In genomic region chr6:125974214-125974866, GRCh38 we compare ENCODE assay signal across 8 cellular contexts. TPM values are rescaled to one million over a fixed set of nuclear protein-coding genes. Genes with fewer than 3 reads are reported as not detected.
DNase-seq lines count a peak whose midpoint lies in the region; ATAC-seq and TF ChIP-seq lines count a peak whose summit lies in the region.

No MANE protein-coding gene starts in this region.

- H3K27ac ChIP-seq in HCT116 (ENCODE audit: low read depth, low read length) (no peak overlapping the region), heart right ventricle (no peak overlapping the region)

- peak; percentile 43 to 73 for ATAC-seq in activated naive CD4-positive, alpha-beta T cell treated with anti-CD3 and anti-CD28 coated beads, Interleukin-2, amount 50 U/mL, for 72 hours
- ATAC-seq in HCT116 (peak; percentile 77), activated B cell treated with CpG ODN at 0.5 μM for 24 hours (ENCODE audit: low read depth) (peak; percentile 58), heart right ventricle (peak in 3 of 8 donors; percentile 47 to 67 (median 51))
- ATAC-seq in stimulated activated naive CD8-positive, alpha-beta T cell treated with anti-CD3 and anti-CD28 coated beads, Interleukin-15, amount 100 ng/mL, for 72 hours = peak; percentile 78

- H3K9me3 ChIP-seq in HCT116 (ENCODE audit: control insufficient read depth in 1 of 2, insufficient read depth in 1 of 2, low read depth in 1 of 2, low read length in 2 of 2) (no peaks in the 10 kb centered on the region), heart right ventricle (no peaks in the 10 kb centered on the region)

- peak; percentile 35 to 67 (median 52); a peak in 5 of 6 replicates for TF ChIP-seq CTCF in HCT116 (IDR thresholded peaks at IDR 0.05 in 2 of 3, conservative IDR thresholded peaks at IDR 0.05 in 1 of 3; ENCODE audit: borderline replicate concordance in 1 of 3, insufficient read depth in 1 of 3, low read depth in 2 of 3, low read length in 2 of 3)
- TF ChIP-seq CTCF in activated B cell treated with CpG ODN at 0.5 μM for 24 hours (IDR thresholded peaks at IDR 0.05) = no peak
- peak in 8 of 9 donors; percentile 29 to 74 (median 62) for TF ChIP-seq CTCF in heart right ventricle (IDR thresholded peaks at IDR 0.05)

- DNase-seq in activated naive CD4-positive, alpha-beta T cell treated with anti-CD3 and anti-CD28 coated beads, Interleukin-2, amount 50 U/mL, for 72 hours (ENCODE audit: low spot score in 2 of 2) = no peak
- no peak for DNase-seq in activated naive CD4-positive, alpha-beta T cell treated with anti-CD3 and anti-CD28 coated beads, Interleukin-2, amount 50 U/mL, for 16 hours
- DNase-seq in HCT116 (ENCODE audit: low read depth, low spot score) (peak; percentile 46), NCI-H128 (lab: John Stamatoyannopoulos, UW; ENCODE audit: unreplicated experiment) (peak; percentile 9), activated B cell treated with CpG ODN at 0.5 μM for 24 hours (no peak), heart right ventricle (no peak), H7 (no peak)
- no peak for DNase-seq in stimulated activated naive CD8-positive, alpha-beta T cell treated with anti-CD3 and anti-CD28 coated beads, Interleukin-15, amount 100 ng/mL, for 72 hours

- H3K9me2 ChIP-seq in HCT116 (ENCODE audit: insufficient read depth) = no peaks in the 10 kb centered on the region

- no TSS peak for BruUV-seq in HCT116 (replicated peaks; lab: Mats Ljungman, UMichigan)

- H4K20me1 ChIP-seq in HCT116 (ENCODE audit: insufficient read depth) = no peaks in the 10 kb centered on the region

- no peaks in the 10 kb centered on the region for H3K79me2 ChIP-seq in HCT116 (ENCODE audit: insufficient read depth, low read length)

- peak overlapping the region in 1 of 2 donors; percentile 14 for H3K27ac Mint-ChIP-seq in activated naive CD4-positive, alpha-beta T cell treated with anti-CD3 and anti-CD28 coated beads, Interleukin-2, amount 50 U/mL, for 72 hours
- H3K27ac Mint-ChIP-seq in activated B cell treated with CpG ODN at 0.5 μM for 24 hours = peak overlapping the region; percentile 5
- peak overlapping the region in 1 of 2 donors; percentile 90 for H3K27ac Mint-ChIP-seq in stimulated activated naive CD8-positive, alpha-beta T cell treated with anti-CD3 and anti-CD28 coated beads, Interleukin-15, amount 100 ng/mL, for 72 hours

- TF ChIP-seq RAD21 in HCT116 (IDR thresholded peaks at IDR 0.05; ENCODE audit: low read depth) = peak; percentile 71

- no peak overlapping the region for H3K4me3 Mint-ChIP-seq in activated B cell treated with CpG ODN at 0.5 μM for 24 hours
- H3K4me3 Mint-ChIP-seq in stimulated activated naive CD8-positive, alpha-beta T cell treated with anti-CD3 and anti-CD28 coated beads, Interleukin-15, amount 100 ng/mL, for 72 hours = peak overlapping the region in 1 of 2 donors; percentile 26

- H3K36me3 Mint-ChIP-seq in activated naive CD4-positive, alpha-beta T cell treated with anti-CD3 and anti-CD28 coated beads, Interleukin-2, amount 50 U/mL, for 72 hours = no peaks in the 10 kb centered on the region
- H3K36me3 Mint-ChIP-seq in activated B cell treated with CpG ODN at 0.5 μM for 24 hours (ENCODE audit: low read depth) = peaks cover 45% of the 10 kb centered on the region

- H3K27me3 ChIP-seq in HCT116 (ENCODE audit: insufficient read depth, low read length) (no peaks in the 10 kb centered on the region), heart right ventricle (no peaks in the 10 kb centered on the region), H7 (ENCODE audit: control insufficient read depth, insufficient read depth, low read length) (no peaks in the 10 kb centered on the region)

- no peak overlapping the region for H3K4me3 ChIP-seq in HCT116 (replicated peaks in 1 of 2; ENCODE audit: low read depth in 1 of 2, low read length in 2 of 2)
- H3K4me3 ChIP-seq in heart right ventricle = no peak overlapping the region
- H3K4me3 ChIP-seq in H7 (ENCODE audit: insufficient read depth, low read depth, low read length) = no peak overlapping the region

- POLR2A ChIA-PET in HCT116 (lab: Charles Lee) (no interaction called here), activated B cell treated with CpG ODN at 0.5 μM for 24 hours (lab: Charles Lee) (interaction anchor here (0.6 to 1.9 kb wide), 6 partner anchors 12 to 197 kb away, joined by 3 to 8 read pairs (median 6); partner anchors contain the start of genes HINT3, NCOA7 and TRMT11)

- CTCF ChIA-PET in HCT116 (lab: Charles Lee) = interaction anchor here (0.7 to 2.0 kb wide), 16 partner anchors 9 to 1212 kb away, joined by 3 to 18 read pairs (median 4); partner anchors contain the start of genes HINT3, NCOA7 and TRMT11
- CTCF ChIA-PET in activated B cell treated with CpG ODN at 0.5 μM for 24 hours (lab: Charles Lee) = interaction anchor here (0.7 to 4.0 kb wide), 26 partner anchors 10 to 665 kb away, joined by 3 to 52 read pairs (median 4); partner anchors contain the start of genes HINT3, NCOA7 and TRMT11

- no peaks in the 10 kb centered on the region for H3K9me3 Mint-ChIP-seq in activated naive CD4-positive, alpha-beta T cell treated with anti-CD3 and anti-CD28 coated beads, Interleukin-2, amount 50 U/mL, for 72 hours
- H3K9me3 Mint-ChIP-seq in activated B cell treated with CpG ODN at 0.5 μM for 24 hours = no peaks in the 10 kb centered on the region
- no peaks in the 10 kb centered on the region for H3K9me3 Mint-ChIP-seq in stimulated activated naive CD8-positive, alpha-beta T cell treated with anti-CD3 and anti-CD28 coated beads, Interleukin-15, amount 100 ng/mL, for 72 hours

- H3K4me1 ChIP-seq in HCT116 (ENCODE audit: control insufficient read depth in 1 of 2, insufficient read depth in 2 of 2, low read length in 2 of 2) = no peaks in the 10 kb centered on the region
- no peaks in the 10 kb centered on the region for H3K4me1 ChIP-seq in heart right ventricle

- H3K27me3 Mint-ChIP-seq in activated B cell treated with CpG ODN at 0.5 μM for 24 hours = no peaks in the 10 kb centered on the region
- no peaks in the 10 kb centered on the region for H3K27me3 Mint-ChIP-seq in stimulated activated naive CD8-positive, alpha-beta T cell treated with anti-CD3 and anti-CD28 coated beads, Interleukin-15, amount 100 ng/mL, for 72 hours

- RAD21 ChIA-PET in HCT116 (lab: Charles Lee; ENCODE audit: low non-redundant PET in 1 of 2, low total read pairs in 2 of 2, uncharacterized antibody in 2 of 2, unreplicated experiment in 2 of 2) = interaction anchor here in 1 of 2 experiments (1.0 to 1.1 kb wide), 2 partner anchors 74 to 193 kb away, joined by 3 read pairs; no protein-coding TSS in a partner anchor

- no peak overlapping the region for H3K9ac ChIP-seq in HCT116 (ENCODE audit: low read length)

- peaks cover 15% of the 10 kb centered on the region for H3K4me1 Mint-ChIP-seq in activated B cell treated with CpG ODN at 0.5 μM for 24 hours
- peaks cover 10% of the 10 kb centered on the region for H3K4me1 Mint-ChIP-seq in stimulated activated naive CD8-positive, alpha-beta T cell treated with anti-CD3 and anti-CD28 coated beads, Interleukin-15, amount 100 ng/mL, for 72 hours

- no peak for TF ChIP-seq POLR2A in HCT116 (IDR thresholded peaks at IDR 0.05; ENCODE audit: borderline replicate concordance, extremely low read depth, insufficient read depth, insufficient read length)

- intact Hi-C loops in HCT116 (cut with micrococcal nuclease) (loop anchor here (2.0 kb wide), 2 partner anchors 116 to 184 kb away; partner anchors contain the start of gene NCOA7), activated B cell treated with CpG ODN at 0.5 μM for 24 hours (cut with micrococcal nuclease) (loop anchor here (1.0 to 10.0 kb wide), 9 partner anchors 18 to 820 kb away; partner anchors contain the start of genes HINT3 and TPD52L1), heart right ventricle (cut with DNase I) (loop anchor here in 7 of 10 donors (5.0 to 10.0 kb wide), 5 partner anchors 67 to 662 kb away; no protein-coding TSS in a partner anchor)

- H3K36me3 ChIP-seq in HCT116 (ENCODE audit: control insufficient read depth in 1 of 2, insufficient read depth in 2 of 2, low read length in 2 of 2) (no peaks in the 10 kb centered on the region; a peak in 2 of 4 replicates), heart right ventricle (peaks cover 0 to 72% (median 7%) of the 10 kb centered on the region in 9 donors), H7 (replicated peaks; ENCODE audit: control insufficient read depth, insufficient read depth, low read length) (no peaks in the 10 kb centered on the region; the same call in 1 of the 2 replicates)

- no peak overlapping the region for H3K4me2 ChIP-seq in HCT116 (ENCODE audit: low read length)

- 39 to 44% methylated on average over 5 of the region's 5 CpGs for WGBS in heart right ventricle, 2 donors

- H2AFZ ChIP-seq in HCT116 (ENCODE audit: low read depth, low read length, poor library complexity, severe bottlenecking) = no peak overlapping the region

TF ChIP-seq in HCT116, 20 proteins besides CTCF, POLR2A, EP300 and RAD21 (continues in another document):
- TF ChIP-seq ATF3 (IDR thresholded peaks at IDR 0.05) (no peak), ELF1 (IDR thresholded peaks at IDR 0.05; ENCODE audit: borderline replicate concordance, low read depth) (no peak), SRF (IDR thresholded peaks at IDR 0.05; ENCODE audit: low read depth) (no peak), EGR1 (IDR thresholded peaks at IDR 0.05; ENCODE audit: low read depth) (no peak), FOSL1 (IDR thresholded peaks at IDR 0.05; ENCODE audit: low read depth) (no peak), JUND (IDR thresholded peaks at IDR 0.05) (no peak), POLR2AphosphoS5 (IDR thresholded peaks at IDR 0.05; ENCODE audit: low read depth, low read length) (no peak), TCF7L2 (IDR thresholded peaks at IDR 0.05; ENCODE audit: borderline replicate concordance, extremely low read depth, insufficient read depth, insufficient read length) (no peak)

RNA-seq across cellular contexts. Expression of gene TRMT11, which starts 12.0 kb away (rescaled TPM):
- total RNA-seq in activated naive CD4-positive, alpha-beta T cell treated with anti-CD3 and anti-CD28 coated beads, Interleukin-2, amount 50 U/mL, for 72 hours = 10 to 100 TPM; 33.0 to 53.6 TPM
- total RNA-seq in HCT116 (2021; ENCODE audit: unreplicated experiment) = 41.8 TPM
- 16.0 and 22.5 TPM in 2 replicates for polyA plus RNA-seq in HCT116 (2012)
- total RNA-seq in activated B cell treated with CpG ODN at 0.5 μM for 24 hours = 24.6 and 33.4 TPM in 2 replicates
- total RNA-seq in heart right ventricle = 10 to 100 TPM in 9 of 10 donors, 1 to 10 TPM in 1; 9.8 to 15.8 (median 11.0) TPM
- polyA plus RNA-seq in heart right ventricle = 10 to 100 TPM in 1 of 2 donors, 1 to 10 TPM in 1; 7.2 to 13.2 TPM
- 29.5 and 32.3 TPM in 2 replicates for total RNA-seq in H7 (2014; rRNA removed; shearing (Covaris generic))

RNA-seq across cellular contexts. Expression of gene HINT3, which starts 17.8 kb away (rescaled TPM):
- total RNA-seq in activated naive CD4-positive, alpha-beta T cell treated with anti-CD3 and anti-CD28 coated beads, Interleukin-2, amount 50 U/mL, for 72 hours = 10 to 100 TPM in 1 of 2 donors, 1 to 10 TPM in 1; 7.0 to 11.5 TPM
- total RNA-seq in HCT116 (2021; ENCODE audit: unreplicated experiment) (12.7 TPM), activated B cell treated with CpG ODN at 0.5 μM for 24 hours (10.6 and 11.1 TPM in 2 replicates), heart right ventricle (10 to 100 TPM; 29.8 to 41.6 (median 33.8) TPM)
- 5.6 and 7.9 TPM in 2 replicates for polyA plus RNA-seq in HCT116 (2012)
- polyA plus RNA-seq in heart right ventricle = 10 to 100 TPM in 1 of 2 donors, 1 to 10 TPM in 1; 6.2 to 11.7 TPM
- 13.8 and 17.7 TPM in 2 replicates for total RNA-seq in H7 (2014; rRNA removed; shearing (Covaris generic))

Comparison
In these comparisons a context has a peak if more than half of its experiments do, and no peak if none do; other contexts are left out.
1. DNase-seq: peak in HCT116 (single experiment) and NCI-H128 (single experiment); none in activated naive CD4-positive, alpha-beta T cell treated with anti-CD3 and anti-CD28 coated beads, Interleukin-2, amount 50 U/mL, for 72 hours (0 of 2), activated naive CD4-positive, alpha-beta T cell treated with anti-CD3 and anti-CD28 coated beads, Interleukin-2, amount 50 U/mL, for 16 hours (single experiment), activated B cell treated with CpG ODN at 0.5 μM for 24 hours (single experiment), heart right ventricle (0 of 2), stimulated activated naive CD8-positive, alpha-beta T cell treated with anti-CD3 and anti-CD28 coated beads, Interleukin-15, amount 100 ng/mL, for 72 hours (0 of 2) and H7 (single experiment).